Comparison of ENCODE assay signal across 8 cellular contexts in the genomic region with DNA sequence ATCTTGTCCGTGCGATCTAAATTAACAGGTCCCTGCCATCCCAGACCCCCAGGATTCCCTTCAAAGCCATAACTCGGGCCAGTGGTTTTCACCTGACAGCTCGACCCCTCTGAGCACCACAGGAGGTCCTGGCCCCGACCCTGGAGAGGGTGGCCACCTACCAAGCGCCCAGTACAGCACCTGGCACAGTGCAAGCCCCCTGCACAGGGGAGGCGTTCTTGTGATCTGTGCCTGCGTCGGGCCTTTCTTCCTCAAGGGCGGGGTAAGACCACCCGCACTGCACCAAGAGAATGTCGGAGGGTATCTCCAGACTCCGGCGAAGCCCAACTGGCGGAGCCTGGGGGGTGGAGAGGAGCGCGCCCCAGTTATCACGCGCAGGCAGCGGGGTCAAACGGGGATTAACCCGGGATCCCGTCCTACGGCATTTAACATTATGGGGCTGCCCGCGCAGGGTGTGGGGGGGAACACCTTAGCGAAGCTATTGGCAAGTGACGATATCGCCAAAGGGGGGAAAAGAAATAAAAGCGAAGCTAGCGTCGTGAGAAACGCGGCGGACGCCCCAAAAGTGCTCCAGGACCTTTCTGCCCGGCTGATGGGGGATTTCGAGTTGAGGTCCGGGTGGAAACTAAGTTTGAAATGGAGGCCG. TPM values are rescaled to one million over a fixed set of nuclear protein-coding genes. Genes with fewer than 3 reads are reported as not detected.
DNase-seq lines count a peak whose midpoint lies in the region; ATAC-seq and TF ChIP-seq lines count a peak whose summit lies in the region.

No MANE protein-coding gene starts in this region.

- H3K36me3 ChIP-seq in cardiac muscle cell (peaks cover 12% of the 10 kb centered on the region), prostate gland (peaks cover 4 to 11% of the 10 kb centered on the region in 2 donors)

- peaks cover 24% of the 10 kb centered on the region for H3K4me1 Mint-ChIP-seq in activated T-helper 2 cell treated with anti-CD3 and anti-CD28 coated beads, Interferon-gamma antibody, Interleukin-2, Interleukin-4, amounts not matched to agents 10 μg/mL and 5 μg/mL and 100 μg/mL, durations not matched to agents 14 hours and 24 hours and 36 hours (ENCODE audit: low read depth)

- H3K4me3 ChIP-seq in cardiac muscle cell (peak overlapping the region; percentile 95), prostate gland (peak overlapping the region; percentile 64 to 80)

- TF ChIP-seq POLR2A in prostate gland (IDR thresholded peaks at IDR 0.05): no peak

- DNase-seq in cardiac muscle cell (ENCODE audit: low read depth in 1 of 2, low spot score in 1 of 2): no peak
- no peak for DNase-seq in cardiac septum (ENCODE audit: low spot score)
- no peak for DNase-seq in activated T-helper 2 cell treated with anti-CD3 and anti-CD28 coated beads, Interferon-gamma antibody, Interleukin-2, Interleukin-4, amounts not matched to agents 10 μg/mL and 5 μg/mL and 100 μg/mL, durations not matched to agents 14 hours and 24 hours and 36 hours (ENCODE audit: low spot score)
- DNase-seq in head of caudate nucleus: peak in 34 of 42 donors; percentile 6 to 64 (median 32)
- DNase-seq in prostate gland (ENCODE audit: low spot score): no peak
- DNase-seq in GM10266 (ENCODE audit: extremely low spot score): no peak
- DNase-seq in KG1 (lab: John Stamatoyannopoulos, UW): no peak

- H3K9me3 ChIP-seq in cardiac muscle cell (ENCODE audit: low read depth): no peaks in the 10 kb centered on the region
- H3K9me3 ChIP-seq in prostate gland: no peaks in the 10 kb centered on the region

- H3K9me3 Mint-ChIP-seq in activated T-helper 2 cell treated with anti-CD3 and anti-CD28 coated beads, Interferon-gamma antibody, Interleukin-2, Interleukin-4, amounts not matched to agents 10 μg/mL and 5 μg/mL and 100 μg/mL, durations not matched to agents 14 hours and 24 hours and 36 hours: no peaks in the 10 kb centered on the region

- H3K27ac ChIP-seq in cardiac muscle cell (peak overlapping the region; percentile 99), prostate gland (peak overlapping the region; percentile 95 to 98)

- peaks cover 31% of the 10 kb centered on the region for H3K36me3 Mint-ChIP-seq in activated T-helper 2 cell treated with anti-CD3 and anti-CD28 coated beads, Interferon-gamma antibody, Interleukin-2, Interleukin-4, amounts not matched to agents 10 μg/mL and 5 μg/mL and 100 μg/mL, durations not matched to agents 14 hours and 24 hours and 36 hours (ENCODE audit: low read depth)

- ATAC-seq in GM19397 (IDR thresholded peaks at IDR 0.05; ENCODE audit: unreplicated experiment): no peak

- H3K4me1 ChIP-seq in cardiac muscle cell (ENCODE audit: low read depth) (peaks cover 16% of the 10 kb centered on the region), prostate gland (replicated peaks) (peaks cover 14% of the 10 kb centered on the region)

- no peak for TF ChIP-seq CTCF in cardiac muscle cell (IDR thresholded peaks at IDR 0.05; ENCODE audit: low read depth, low read length)
- no peak for TF ChIP-seq CTCF in prostate gland (IDR thresholded peaks at IDR 0.05)
- TF ChIP-seq CTCF in GM10266 (IDR thresholded peaks at IDR 0.05; ENCODE audit: control insufficient read depth, insufficient read depth, low read depth, missing control alignments): no peak

- no peaks in the 10 kb centered on the region for H3K27me3 ChIP-seq in cardiac muscle cell
- H3K27me3 ChIP-seq in prostate gland (replicated peaks; ENCODE audit: insufficient read depth): no peaks in the 10 kb centered on the region

- H3K4me3 Mint-ChIP-seq in activated T-helper 2 cell treated with anti-CD3 and anti-CD28 coated beads, Interferon-gamma antibody, Interleukin-2, Interleukin-4, amounts not matched to agents 10 μg/mL and 5 μg/mL and 100 μg/mL, durations not matched to agents 14 hours and 24 hours and 36 hours (ENCODE audit: low read depth): peak overlapping the region; percentile 87

- no peaks in the 10 kb centered on the region for H3K27me3 Mint-ChIP-seq in activated T-helper 2 cell treated with anti-CD3 and anti-CD28 coated beads, Interferon-gamma antibody, Interleukin-2, Interleukin-4, amounts not matched to agents 10 μg/mL and 5 μg/mL and 100 μg/mL, durations not matched to agents 14 hours and 24 hours and 36 hours (ENCODE audit: low read depth)

- 1% methylated on average over 40 of the region's 40 CpGs for WGBS in prostate gland

- intact Hi-C loops in cardiac septum (cut with DNase I) (loop anchor here (5.0 kb wide), 3 partner anchors 46 to 234 kb away; a partner anchor contains a TSS), head of caudate nucleus (cut with DNase I) (loop anchor here (5.0 kb wide), 1 partner anchor 234 kb away; a partner anchor contains a TSS), prostate gland (cut with DNase I) (loop anchor here (5.0 kb wide), 2 partner anchors 46 to 204 kb away; a partner anchor contains a TSS)
- intact Hi-C loops in activated T-helper 2 cell treated with anti-CD3 and anti-CD28 coated beads, Interferon-gamma antibody, Interleukin-2, Interleukin-4, amounts not matched to agents 10 μg/mL and 5 μg/mL and 100 μg/mL, durations not matched to agents 14 hours and 24 hours and 36 hours (cut with micrococcal nuclease): loop anchor here (1.0 to 10.0 kb wide), 6 partner anchors 20 to 554 kb away; a partner anchor contains a TSS

- H3K27ac Mint-ChIP-seq in activated T-helper 2 cell treated with anti-CD3 and anti-CD28 coated beads, Interferon-gamma antibody, Interleukin-2, Interleukin-4, amounts not matched to agents 10 μg/mL and 5 μg/mL and 100 μg/mL, durations not matched to agents 14 hours and 24 hours and 36 hours: peak overlapping the region; percentile 99

RNA-seq across cellular contexts. Expression of a gene that starts 1.3 kb away (rescaled TPM):
- total RNA-seq in cardiac muscle cell (300 and 326 TPM in 2 replicates), cardiac septum (136 TPM), prostate gland (100 to 1,000 TPM; 210 to 231 TPM)
- 240 and 291 TPM in 2 replicates for polyA plus RNA-seq in cardiac muscle cell
- 700 and 708 TPM in 2 replicates for total RNA-seq in activated T-helper 2 cell treated with anti-CD3 and anti-CD28 coated beads, Interferon-gamma antibody, Interleukin-2, Interleukin-4, amounts not matched to agents 10 μg/mL and 5 μg/mL and 100 μg/mL, durations not matched to agents 14 hours and 24 hours and 36 hours

RNA-seq across cellular contexts. Expression of a gene that starts 19.5 kb away (rescaled TPM):
- total RNA-seq in cardiac muscle cell (171 and 180 TPM in 2 replicates), cardiac septum (377 TPM), prostate gland (100 to 1,000 TPM; 129 to 158 TPM)
- polyA plus RNA-seq in cardiac muscle cell: 360 and 430 TPM in 2 replicates
- 180 and 183 TPM in 2 replicates for total RNA-seq in activated T-helper 2 cell treated with anti-CD3 and anti-CD28 coated beads, Interferon-gamma antibody, Interleukin-2, Interleukin-4, amounts not matched to agents 10 μg/mL and 5 μg/mL and 100 μg/mL, durations not matched to agents 14 hours and 24 hours and 36 hours

RNA-seq across cellular contexts. Expression of a gene that starts 27.0 kb away (rescaled TPM):
- 8.4 and 8.9 TPM in 2 replicates for total RNA-seq in cardiac muscle cell
- 3.9 and 10.6 TPM in 2 replicates for polyA plus RNA-seq in cardiac muscle cell
- total RNA-seq in cardiac septum: 2.0 TPM
- 70.2 and 73.4 TPM in 2 replicates for total RNA-seq in activated T-helper 2 cell treated with anti-CD3 and anti-CD28 coated beads, Interferon-gamma antibody, Interleukin-2, Interleukin-4, amounts not matched to agents 10 μg/mL and 5 μg/mL and 100 μg/mL, durations not matched to agents 14 hours and 24 hours and 36 hours
- 10 to 100 TPM in 1 of 2 donors, 1 to 10 TPM in 1; 3.1 to 10.2 TPM for total RNA-seq in prostate gland

RNA-seq across cellular contexts. Expression of a gene that starts 38.4 kb away (rescaled TPM):
- total RNA-seq in cardiac muscle cell: 0.46 and 1.0 TPM in 2 replicates
- polyA plus RNA-seq in cardiac muscle cell: 0.50 and 2.0 TPM in 2 replicates
- 0.54 TPM for total RNA-seq in cardiac septum
- total RNA-seq in activated T-helper 2 cell treated with anti-CD3 and anti-CD28 coated beads, Interferon-gamma antibody, Interleukin-2, Interleukin-4, amounts not matched to agents 10 μg/mL and 5 μg/mL and 100 μg/mL, durations not matched to agents 14 hours and 24 hours and 36 hours: 1.6 and 2.0 TPM in 2 replicates
- 1 to 10 TPM in 1 of 2 donors, under 1 TPM in 1; 0.91 to 3.7 TPM for total RNA-seq in prostate gland

RNA-seq across cellular contexts. Expression of a gene that starts 48.3 kb away (rescaled TPM):
- 33.4 and 42.2 TPM in 2 replicates for total RNA-seq in cardiac muscle cell
- polyA plus RNA-seq in cardiac muscle cell: 33.5 and 40.7 TPM in 2 replicates
- total RNA-seq in cardiac septum: 49.6 TPM
- 29.0 and 30.2 TPM in 2 replicates for total RNA-seq in activated T-helper 2 cell treated with anti-CD3 and anti-CD28 coated beads, Interferon-gamma antibody, Interleukin-2, Interleukin-4, amounts not matched to agents 10 μg/mL and 5 μg/mL and 100 μg/mL, durations not matched to agents 14 hours and 24 hours and 36 hours
- total RNA-seq in prostate gland: 10 to 100 TPM; 55.8 to 89.0 TPM

Comparison
In these comparisons a context has a peak if more than half of its experiments do, and no peak if none do; other contexts are left out.
1. DNase-seq: peak in head of caudate nucleus (34 of 42); none in cardiac muscle cell (0 of 2), cardiac septum (single experiment), activated T-helper 2 cell treated with anti-CD3 and anti-CD28 coated beads, Interferon-gamma antibody, Interleukin-2, Interleukin-4, amounts not matched to agents 10 μg/mL and 5 μg/mL and 100 μg/mL, durations not matched to agents 14 hours and 24 hours and 36 hours (single experiment), prostate gland (single experiment), GM10266 (single experiment) and KG1 (single experiment).